1 cellular context compared by ENCODE assay signal in the genomic region with DNA sequence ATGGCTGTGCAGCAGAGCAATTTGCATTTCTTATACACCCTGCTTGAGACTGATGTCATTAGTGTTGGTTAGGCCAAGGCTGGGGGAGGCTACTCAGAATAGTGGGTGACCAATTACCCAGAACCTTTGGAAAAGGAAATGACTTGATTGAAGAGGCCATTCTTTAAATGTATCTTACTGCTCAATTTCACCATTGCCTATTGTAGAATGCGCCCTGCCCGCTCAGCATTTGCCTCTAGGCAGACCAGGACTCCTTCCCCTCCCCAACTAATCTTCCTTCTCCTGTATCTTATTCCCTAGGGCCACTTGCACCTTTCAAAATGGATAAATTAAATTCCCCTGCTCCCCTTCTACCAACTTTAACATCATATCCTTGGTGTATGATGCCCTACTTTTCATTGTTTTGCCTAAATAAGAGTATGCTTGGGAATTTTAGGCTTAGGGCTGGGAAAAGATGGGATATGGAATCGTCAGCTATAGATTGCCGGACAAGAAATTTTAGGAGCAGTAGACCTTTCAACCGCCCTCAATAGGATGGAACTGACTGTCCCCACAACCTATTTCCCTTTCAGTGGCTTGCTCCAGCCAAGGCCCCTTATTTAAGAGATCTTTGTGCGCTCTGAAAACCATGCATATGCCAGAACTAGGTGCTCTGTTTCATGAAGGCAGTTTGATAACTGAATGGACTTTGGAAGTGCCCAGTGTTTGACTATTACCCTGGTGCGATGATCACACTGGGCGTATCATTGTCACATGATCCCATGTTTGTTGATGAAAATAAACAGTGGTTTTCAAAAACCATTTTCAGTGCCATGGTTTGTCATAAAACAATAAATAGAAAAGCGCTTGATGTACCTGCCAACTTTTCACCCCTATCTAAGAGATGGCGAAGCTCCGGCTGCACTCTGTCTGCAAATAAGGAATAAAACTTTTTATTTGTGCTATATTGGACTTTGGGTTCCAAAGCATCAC.
TF ChIP-seq lines count a peak whose summit lies in the region.

No MANE protein-coding gene starts in this region.

TF ChIP-seq in HepG2, 621 proteins besides CTCF, POLR2A, EP300 and RAD21 (continued from another document and continues in another):
- TF ChIP-seq, protein P1, sequence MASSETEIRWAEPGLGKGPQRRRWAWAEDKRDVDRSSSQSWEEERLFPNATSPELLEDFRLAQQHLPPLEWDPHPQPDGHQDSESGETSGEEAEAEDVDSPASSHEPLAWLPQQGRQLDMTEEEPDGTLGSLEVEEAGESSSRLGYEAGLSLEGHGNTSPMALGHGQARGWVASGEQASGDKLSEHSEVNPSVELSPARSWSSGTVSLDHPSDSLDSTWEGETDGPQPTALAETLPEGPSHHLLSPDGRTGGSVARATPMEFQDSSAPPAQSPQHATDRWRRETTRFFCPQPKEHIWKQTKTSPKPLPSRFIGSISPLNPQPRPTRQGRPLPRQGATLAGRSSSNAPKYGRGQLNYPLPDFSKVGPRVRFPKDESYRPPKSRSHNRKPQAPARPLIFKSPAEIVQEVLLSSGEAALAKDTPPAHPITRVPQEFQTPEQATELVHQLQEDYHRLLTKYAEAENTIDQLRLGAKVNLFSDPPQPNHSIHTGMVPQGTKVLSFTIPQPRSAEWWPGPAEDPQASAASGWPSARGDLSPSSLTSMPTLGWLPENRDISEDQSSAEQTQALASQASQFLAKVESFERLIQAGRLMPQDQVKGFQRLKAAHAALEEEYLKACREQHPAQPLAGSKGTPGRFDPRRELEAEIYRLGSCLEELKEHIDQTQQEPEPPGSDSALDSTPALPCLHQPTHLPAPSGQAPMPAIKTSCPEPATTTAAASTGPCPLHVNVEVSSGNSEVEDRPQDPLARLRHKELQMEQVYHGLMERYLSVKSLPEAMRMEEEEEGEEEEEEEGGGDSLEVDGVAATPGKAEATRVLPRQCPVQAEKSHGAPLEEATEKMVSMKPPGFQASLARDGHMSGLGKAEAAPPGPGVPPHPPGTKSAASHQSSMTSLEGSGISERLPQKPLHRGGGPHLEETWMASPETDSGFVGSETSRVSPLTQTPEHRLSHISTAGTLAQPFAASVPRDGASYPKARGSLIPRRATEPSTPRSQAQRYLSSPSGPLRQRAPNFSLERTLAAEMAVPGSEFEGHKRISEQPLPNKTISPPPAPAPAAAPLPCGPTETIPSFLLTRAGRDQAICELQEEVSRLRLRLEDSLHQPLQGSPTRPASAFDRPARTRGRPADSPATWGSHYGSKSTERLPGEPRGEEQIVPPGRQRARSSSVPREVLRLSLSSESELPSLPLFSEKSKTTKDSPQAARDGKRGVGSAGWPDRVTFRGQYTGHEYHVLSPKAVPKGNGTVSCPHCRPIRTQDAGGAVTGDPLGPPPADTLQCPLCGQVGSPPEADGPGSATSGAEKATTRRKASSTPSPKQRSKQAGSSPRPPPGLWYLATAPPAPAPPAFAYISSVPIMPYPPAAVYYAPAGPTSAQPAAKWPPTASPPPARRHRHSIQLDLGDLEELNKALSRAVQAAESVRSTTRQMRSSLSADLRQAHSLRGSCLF (CRISPR knock-in tag; IDR thresholded peaks at IDR 0.05; ENCODE audit: borderline replicate concordance) = no peak
- TF ChIP-seq, protein P2, sequence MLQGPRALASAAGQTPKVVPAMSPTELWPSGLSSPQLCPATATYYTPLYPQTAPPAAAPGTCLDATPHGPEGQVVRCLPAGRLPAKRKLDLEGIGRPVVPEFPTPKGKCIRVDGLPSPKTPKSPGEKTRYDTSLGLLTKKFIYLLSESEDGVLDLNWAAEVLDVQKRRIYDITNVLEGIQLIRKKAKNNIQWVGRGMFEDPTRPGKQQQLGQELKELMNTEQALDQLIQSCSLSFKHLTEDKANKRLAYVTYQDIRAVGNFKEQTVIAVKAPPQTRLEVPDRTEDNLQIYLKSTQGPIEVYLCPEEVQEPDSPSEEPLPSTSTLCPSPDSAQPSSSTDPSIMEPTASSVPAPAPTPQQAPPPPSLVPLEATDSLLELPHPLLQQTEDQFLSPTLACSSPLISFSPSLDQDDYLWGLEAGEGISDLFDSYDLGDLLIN (CRISPR knock-in tag; IDR thresholded peaks at IDR 0.05; ENCODE audit: borderline replicate concordance) = no peak
- TF ChIP-seq RFX1 (IDR thresholded peaks at IDR 0.05) = no peak
- TF ChIP-seq MLLT10 (CRISPR knock-in tag; IDR thresholded peaks at IDR 0.05) = no peak
- TF ChIP-seq FOXA1 (IDR thresholded peaks at IDR 0.05) = no peak
- peak; percentile 85 for TF ChIP-seq FOXA1 (CRISPR knock-in tag; IDR thresholded peaks at IDR 0.05)
- peak; percentile 26; the same call in 1 of the 2 replicates for TF ChIP-seq KDM3A (CRISPR knock-in tag; IDR thresholded peaks at IDR 0.05; ENCODE audit: low read depth)
- peak; percentile 54 for TF ChIP-seq POLR2AphosphoS5 (IDR thresholded peaks at IDR 0.05; ENCODE audit: low read depth, low read length)
- no peak for TF ChIP-seq ZNF775 (CRISPR knock-in tag; IDR thresholded peaks at IDR 0.05; ENCODE audit: borderline replicate concordance)
- TF ChIP-seq ZNF644 (CRISPR knock-in tag; IDR thresholded peaks at IDR 0.05; ENCODE audit: low read depth) = peak; percentile 86; the same call in 1 of the 2 replicates
- TF ChIP-seq ZNF562 (CRISPR knock-in tag; IDR thresholded peaks at IDR 0.05; ENCODE audit: borderline replicate concordance) = no peak
- TF ChIP-seq RBAK (CRISPR knock-in tag; IDR thresholded peaks at IDR 0.05) = no peak
- no peak for TF ChIP-seq GABPA (IDR thresholded peaks at IDR 0.05; ENCODE audit: low read depth, low read length)
- TF ChIP-seq GABPA (CRISPR knock-in tag; IDR thresholded peaks at IDR 0.05; ENCODE audit: low read depth) = no peak
- TF ChIP-seq DMAP1 (CRISPR knock-in tag; IDR thresholded peaks at IDR 0.05) = peak; percentile 35; the same call in 1 of the 2 replicates
- TF ChIP-seq FOXP1 (IDR thresholded peaks at IDR 0.05) = no peak
- peak; percentile 93 for TF ChIP-seq FOXP1 (CRISPR knock-in tag; IDR thresholded peaks at IDR 0.05)
- TF ChIP-seq ZNF563 (CRISPR knock-in tag; IDR thresholded peaks at IDR 0.05) = no peak
- peak; percentile 78 for TF ChIP-seq GATAD2A (CRISPR knock-in tag; IDR thresholded peaks at IDR 0.05)
- TF ChIP-seq EHMT2 (IDR thresholded peaks at IDR 0.05; ENCODE audit: borderline replicate concordance, low read depth, low read length) = 0 out of 2 replicates have a peak, but pooled peaks have one; percentile 87
- TF ChIP-seq, protein P3, sequence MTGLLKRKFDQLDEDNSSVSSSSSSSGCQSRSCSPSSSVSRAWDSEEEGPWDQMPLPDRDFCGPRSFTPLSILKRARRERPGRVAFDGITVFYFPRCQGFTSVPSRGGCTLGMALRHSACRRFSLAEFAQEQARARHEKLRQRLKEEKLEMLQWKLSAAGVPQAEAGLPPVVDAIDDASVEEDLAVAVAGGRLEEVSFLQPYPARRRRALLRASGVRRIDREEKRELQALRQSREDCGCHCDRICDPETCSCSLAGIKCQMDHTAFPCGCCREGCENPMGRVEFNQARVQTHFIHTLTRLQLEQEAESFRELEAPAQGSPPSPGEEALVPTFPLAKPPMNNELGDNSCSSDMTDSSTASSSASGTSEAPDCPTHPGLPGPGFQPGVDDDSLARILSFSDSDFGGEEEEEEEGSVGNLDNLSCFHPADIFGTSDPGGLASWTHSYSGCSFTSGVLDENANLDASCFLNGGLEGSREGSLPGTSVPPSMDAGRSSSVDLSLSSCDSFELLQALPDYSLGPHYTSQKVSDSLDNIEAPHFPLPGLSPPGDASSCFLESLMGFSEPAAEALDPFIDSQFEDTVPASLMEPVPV (CRISPR knock-in tag; IDR thresholded peaks at IDR 0.05) = no peak
- TF ChIP-seq ZNF891 (CRISPR knock-in tag; IDR thresholded peaks at IDR 0.05) = no peak
- TF ChIP-seq KDM1A (CRISPR knock-in tag; IDR thresholded peaks at IDR 0.05) = no peak
- no peak for TF ChIP-seq EED (CRISPR knock-in tag; IDR thresholded peaks at IDR 0.05)
- TF ChIP-seq KMT2B (CRISPR knock-in tag; IDR thresholded peaks at IDR 0.05) = no peak
- TF ChIP-seq SATB2 (CRISPR knock-in tag; IDR thresholded peaks at IDR 0.05) = no peak
- TF ChIP-seq ZBTB21 (CRISPR knock-in tag; IDR thresholded peaks at IDR 0.05) = no peak
- TF ChIP-seq, protein P4, sequence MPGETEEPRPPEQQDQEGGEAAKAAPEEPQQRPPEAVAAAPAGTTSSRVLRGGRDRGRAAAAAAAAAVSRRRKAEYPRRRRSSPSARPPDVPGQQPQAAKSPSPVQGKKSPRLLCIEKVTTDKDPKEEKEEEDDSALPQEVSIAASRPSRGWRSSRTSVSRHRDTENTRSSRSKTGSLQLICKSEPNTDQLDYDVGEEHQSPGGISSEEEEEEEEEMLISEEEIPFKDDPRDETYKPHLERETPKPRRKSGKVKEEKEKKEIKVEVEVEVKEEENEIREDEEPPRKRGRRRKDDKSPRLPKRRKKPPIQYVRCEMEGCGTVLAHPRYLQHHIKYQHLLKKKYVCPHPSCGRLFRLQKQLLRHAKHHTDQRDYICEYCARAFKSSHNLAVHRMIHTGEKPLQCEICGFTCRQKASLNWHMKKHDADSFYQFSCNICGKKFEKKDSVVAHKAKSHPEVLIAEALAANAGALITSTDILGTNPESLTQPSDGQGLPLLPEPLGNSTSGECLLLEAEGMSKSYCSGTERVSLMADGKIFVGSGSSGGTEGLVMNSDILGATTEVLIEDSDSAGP (CRISPR knock-in tag; IDR thresholded peaks at IDR 0.05; ENCODE audit: borderline replicate concordance) = no peak
- TF ChIP-seq NBN (conservative IDR thresholded peaks at IDR 0.05) = no peak
- TF ChIP-seq HDAC2 (CRISPR knock-in tag; IDR thresholded peaks at IDR 0.05) = peak; percentile 59; the same call in 1 of the 2 replicates
- TF ChIP-seq SMAD1 (CRISPR knock-in tag; IDR thresholded peaks at IDR 0.05; ENCODE audit: borderline replicate concordance, low read depth) = no peak
- no peak for TF ChIP-seq ZNF572 (CRISPR knock-in tag; IDR thresholded peaks at IDR 0.05)
- TF ChIP-seq EEA1 (CRISPR knock-in tag; IDR thresholded peaks at IDR 0.05; ENCODE audit: borderline replicate concordance) = no peak
- TF ChIP-seq, protein P5, sequence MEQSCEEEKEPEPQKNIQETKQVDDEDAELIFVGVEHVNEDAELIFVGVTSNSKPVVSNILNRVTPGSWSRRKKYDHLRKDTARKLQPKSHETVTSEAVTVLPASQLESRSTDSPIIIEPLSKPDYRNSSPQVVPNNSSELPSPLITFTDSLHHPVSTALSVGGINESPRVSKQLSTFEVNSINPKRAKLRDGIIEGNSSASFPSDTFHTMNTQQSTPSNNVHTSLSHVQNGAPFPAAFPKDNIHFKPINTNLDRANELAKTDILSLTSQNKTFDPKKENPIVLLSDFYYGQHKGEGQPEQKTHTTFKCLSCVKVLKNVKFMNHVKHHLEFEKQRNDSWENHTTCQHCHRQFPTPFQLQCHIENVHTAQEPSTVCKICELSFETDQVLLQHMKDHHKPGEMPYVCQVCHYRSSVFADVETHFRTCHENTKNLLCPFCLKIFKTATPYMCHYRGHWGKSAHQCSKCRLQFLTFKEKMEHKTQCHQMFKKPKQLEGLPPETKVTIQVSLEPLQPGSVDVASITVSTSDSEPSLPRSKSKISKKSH (CRISPR knock-in tag; IDR thresholded peaks at IDR 0.05; ENCODE audit: borderline replicate concordance) = no peak
- TF ChIP-seq, protein P6, sequence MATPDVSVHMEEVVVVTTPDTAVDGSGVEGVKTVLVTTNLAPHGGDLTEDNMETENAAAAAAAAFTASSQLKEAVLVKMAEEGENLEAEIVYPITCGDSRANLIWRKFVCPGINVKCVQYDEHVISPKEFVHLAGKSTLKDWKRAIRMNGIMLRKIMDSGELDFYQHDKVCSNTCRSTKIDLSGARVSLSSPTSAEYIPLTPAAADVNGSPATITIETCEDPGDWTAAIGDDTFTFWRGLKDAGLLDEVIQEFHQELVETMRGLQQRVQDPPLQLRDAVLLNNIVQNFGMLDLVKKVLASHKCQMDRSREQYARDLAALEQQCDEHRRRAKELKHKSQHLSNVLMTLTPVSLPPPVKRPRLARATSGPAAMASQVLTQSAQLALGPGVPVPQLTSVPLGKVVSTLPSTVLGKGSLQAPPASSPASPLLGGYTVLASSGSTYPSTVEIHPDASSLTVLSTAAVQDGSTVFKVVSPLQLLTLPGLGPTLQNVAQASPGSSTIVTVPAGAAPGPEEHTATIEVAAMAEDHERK (CRISPR knock-in tag; IDR thresholded peaks at IDR 0.05; ENCODE audit: low read depth) = no peak
- TF ChIP-seq MTA3 (CRISPR knock-in tag; IDR thresholded peaks at IDR 0.05) = no peak
- no peak for TF ChIP-seq ZNF660 (CRISPR knock-in tag; IDR thresholded peaks at IDR 0.05; ENCODE audit: borderline replicate concordance, low read depth)
- TF ChIP-seq ZNF260 (CRISPR knock-in tag; IDR thresholded peaks at IDR 0.05; ENCODE audit: borderline replicate concordance, low read depth) = no peak
- TF ChIP-seq ZNF232 (CRISPR knock-in tag; IDR thresholded peaks at IDR 0.05; ENCODE audit: borderline replicate concordance) = no peak
- TF ChIP-seq ZFP1 (CRISPR knock-in tag; IDR thresholded peaks at IDR 0.05) = no peak
- peak; percentile 97 for TF ChIP-seq NCOR1 (IDR thresholded peaks at IDR 0.05; ENCODE audit: borderline replicate concordance, low read length)
- no peak for TF ChIP-seq HOXA9 (CRISPR knock-in tag; IDR thresholded peaks at IDR 0.05; ENCODE audit: borderline replicate concordance)
- TF ChIP-seq, protein P7, sequence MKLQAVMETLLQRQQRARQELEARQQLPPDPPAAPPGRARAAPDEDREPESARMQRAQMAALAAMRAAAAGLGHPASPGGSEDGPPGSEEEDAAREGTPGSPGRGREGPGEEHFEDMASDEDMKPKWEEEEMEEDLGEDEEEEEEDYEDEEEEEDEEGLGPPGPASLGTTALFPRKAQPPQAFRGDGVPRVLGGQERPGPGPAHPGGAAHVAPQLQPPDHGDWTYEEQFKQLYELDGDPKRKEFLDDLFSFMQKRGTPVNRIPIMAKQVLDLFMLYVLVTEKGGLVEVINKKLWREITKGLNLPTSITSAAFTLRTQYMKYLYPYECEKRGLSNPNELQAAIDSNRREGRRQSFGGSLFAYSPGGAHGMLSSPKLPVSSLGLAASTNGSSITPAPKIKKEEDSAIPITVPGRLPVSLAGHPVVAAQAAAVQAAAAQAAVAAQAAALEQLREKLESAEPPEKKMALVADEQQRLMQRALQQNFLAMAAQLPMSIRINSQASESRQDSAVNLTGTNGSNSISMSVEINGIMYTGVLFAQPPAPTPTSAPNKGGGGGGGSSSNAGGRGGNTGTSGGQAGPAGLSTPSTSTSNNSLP (IDR thresholded peaks at IDR 0.05; ENCODE audit: low read depth, low read length) = peak; percentile 93
- no peak for TF ChIP-seq CCAR2 (optimal IDR thresholded peaks at IDR 0.05; ENCODE audit: low read depth, low read length)
- TF ChIP-seq, protein P8, sequence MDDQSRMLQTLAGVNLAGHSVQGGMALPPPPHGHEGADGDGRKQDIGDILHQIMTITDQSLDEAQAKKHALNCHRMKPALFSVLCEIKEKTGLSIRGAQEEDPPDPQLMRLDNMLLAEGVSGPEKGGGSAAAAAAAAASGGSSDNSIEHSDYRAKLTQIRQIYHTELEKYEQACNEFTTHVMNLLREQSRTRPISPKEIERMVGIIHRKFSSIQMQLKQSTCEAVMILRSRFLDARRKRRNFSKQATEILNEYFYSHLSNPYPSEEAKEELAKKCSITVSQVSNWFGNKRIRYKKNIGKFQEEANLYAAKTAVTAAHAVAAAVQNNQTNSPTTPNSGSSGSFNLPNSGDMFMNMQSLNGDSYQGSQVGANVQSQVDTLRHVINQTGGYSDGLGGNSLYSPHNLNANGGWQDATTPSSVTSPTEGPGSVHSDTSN (CRISPR knock-in tag; IDR thresholded peaks at IDR 0.05; ENCODE audit: borderline replicate concordance) = no peak
